18 cellular contexts compared by ENCODE assay signal in the genomic region with DNA sequence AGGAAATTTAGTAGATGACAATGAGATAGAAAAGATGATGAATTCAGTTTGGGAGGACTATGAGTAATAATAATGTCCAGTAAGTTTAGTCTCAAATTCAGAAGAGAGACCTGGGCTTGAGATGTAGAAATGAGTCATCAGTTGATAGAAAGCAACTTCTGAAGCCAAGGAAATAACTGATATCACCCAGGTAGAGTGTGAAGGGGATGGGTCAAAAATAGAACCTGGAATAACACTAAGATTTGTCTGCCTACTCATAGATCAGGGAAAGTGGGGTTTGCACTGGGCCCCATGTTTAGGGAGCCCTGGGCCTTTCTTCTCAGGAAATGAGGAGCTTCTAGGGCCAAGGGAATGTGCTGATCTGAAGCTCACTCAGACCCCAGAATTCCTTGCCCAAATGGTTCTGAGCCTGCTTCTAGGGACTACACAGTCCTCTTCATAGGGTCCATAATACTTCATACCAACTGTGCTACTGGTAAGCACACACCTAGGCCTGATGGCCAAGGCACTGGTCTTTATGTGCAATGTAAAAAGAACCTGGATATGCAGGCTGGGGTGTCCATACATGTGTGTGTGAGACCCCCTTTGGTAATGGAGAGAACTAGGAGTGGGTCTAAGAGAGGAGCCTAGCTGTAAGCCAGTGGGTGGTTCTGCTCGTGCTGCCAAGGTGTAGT.
DNase-seq lines count a peak whose midpoint lies in the region; ATAC-seq lines count a peak whose summit lies in the region.
"Had no signal": no experiment of that assay in that cellular context is flagged by ENCODE, and none has a peak within 500 bp of the region (broad histone marks: within the 10 kb centered on the region; RNA-seq: fewer than 3 reads in every experiment).

No MANE protein-coding gene starts in this region.

- peak; percentile 67 for ATAC-seq in GM18502 (IDR thresholded peaks at IDR 0.05; ENCODE audit: poor library complexity, unreplicated experiment)
- peak; percentile 44 for ATAC-seq in GM18907 (IDR thresholded peaks at IDR 0.05; ENCODE audit: unreplicated experiment)
- ATAC-seq in HG02885 (IDR thresholded peaks at IDR 0.05; ENCODE audit: poor library complexity, unreplicated experiment): peak; percentile 55
- ATAC-seq in effector memory CD8-positive, alpha-beta T cell (replicated peaks): no peak
- ATAC-seq: body of pancreas had no signal

- H3K36me3 Mint-ChIP-seq in effector memory CD8-positive, alpha-beta T cell (ENCODE audit: insufficient read depth): peaks cover 3% of the 10 kb centered on the region

- no peaks in the 10 kb centered on the region for H3K27me3 Mint-ChIP-seq in effector memory CD8-positive, alpha-beta T cell
- H3K27me3 Mint-ChIP-seq: dendritic cell treated with granulocyte-macrophage colony-stimulating factor and Interleukin-4, amounts not matched to agents 40 ng/mL and 50 ng/mL, for 4 days had no signal

- H3K4me3 Mint-ChIP-seq in effector memory CD8-positive, alpha-beta T cell: no peak overlapping the region
- H3K4me3 Mint-ChIP-seq: dendritic cell treated with granulocyte-macrophage colony-stimulating factor and Interleukin-4, amounts not matched to agents 40 ng/mL and 50 ng/mL, for 4 days had no signal

- DNase-seq in effector memory CD8-positive, alpha-beta T cell: no peak
- no peak for DNase-seq in NCI-H526 treated with DMSO at 0.1 percent for 48 hours (lab: John Stamatoyannopoulos, UW)
- DNase-seq in iPS-NIHi7 (ENCODE audit: extremely low spot score): no peak
- no peak for DNase-seq in HCEC 1CT
- no peak for DNase-seq in activated T-cell treated with anti-CD3 and anti-CD28 coated beads, Interleukin-2, amount 50 U/mL, for 48 hours
- DNase-seq: activated naive CD4-positive, alpha-beta T cell; body of pancreas; esophagus squamous epithelium; head of caudate nucleus; IMR-90; NCI-H2081; NCI-H774; stimulated activated CD4-positive, alpha-beta T cell treated with anti-CD3 and anti-CD28 coated beads, Interleukin-2, amount 100 ng/mL, for 48 hours; stimulated activated CD8-positive, alpha-beta memory T cell treated with anti-CD3 and anti-CD28 coated beads, Interleukin-4, amount 100 ng/mL, for 48 hours had no signal

- H3K4me1 Mint-ChIP-seq in effector memory CD8-positive, alpha-beta T cell (ENCODE audit: low read depth in 2 of 2): peaks cover 0 to 2% of the 10 kb centered on the region in 2 donors

- no peaks in the 10 kb centered on the region for H3K9me3 Mint-ChIP-seq in effector memory CD8-positive, alpha-beta T cell
- H3K9me3 Mint-ChIP-seq: dendritic cell treated with granulocyte-macrophage colony-stimulating factor and Interleukin-4, amounts not matched to agents 40 ng/mL and 50 ng/mL, for 4 days had no signal

- peak overlapping the region; percentile 2 to 44 for H3K27ac Mint-ChIP-seq in effector memory CD8-positive, alpha-beta T cell
- H3K27ac Mint-ChIP-seq: dendritic cell treated with granulocyte-macrophage colony-stimulating factor and Interleukin-4, amounts not matched to agents 40 ng/mL and 50 ng/mL, for 4 days had no signal
